In genomic region chr4:7565483-7565882, GRCh38 we compare ENCODE assay signal across 2 cellular contexts.
TF ChIP-seq lines count a peak whose summit lies in the region.

No MANE protein-coding gene starts in this region.

TF ChIP-seq in IMR-90, 13 proteins besides CTCF, POLR2A, EP300 and RAD21:
- TF ChIP-seq SMC3 (IDR thresholded peaks at IDR 0.05; ENCODE audit: low read depth, low read length) (no peak), NFE2L2 (IDR thresholded peaks at IDR 0.05; ENCODE audit: low read depth, low read length) (no peak), ELK1 (IDR thresholded peaks at IDR 0.05; ENCODE audit: borderline replicate concordance, low read depth, low read length) (no peak), MXI1 (IDR thresholded peaks at IDR 0.05; ENCODE audit: borderline replicate concordance, low read depth, low read length) (no peak), MAZ (IDR thresholded peaks at IDR 0.05; ENCODE audit: borderline replicate concordance, low read depth, low read length) (no peak), RFX5 (IDR thresholded peaks at IDR 0.05; ENCODE audit: low read depth, low read length) (no peak), RCOR1 (IDR thresholded peaks at IDR 0.05; ENCODE audit: insufficient replicate concordance, low read length) (no peak), CEBPB (IDR thresholded peaks at IDR 0.05; ENCODE audit: low read depth, low read length) (no peak), CHD1 (IDR thresholded peaks at IDR 0.05; ENCODE audit: low read depth, low read length) (no peak), BHLHE40 (IDR thresholded peaks at IDR 0.05; ENCODE audit: low read depth, low read length) (no peak), FOS (IDR thresholded peaks at IDR 0.05; ENCODE audit: low read depth, low read length) (no peak), MAFK (IDR thresholded peaks at IDR 0.05; ENCODE audit: low read depth, low read length) (no peak)
- TF ChIP-seq, protein P1, sequence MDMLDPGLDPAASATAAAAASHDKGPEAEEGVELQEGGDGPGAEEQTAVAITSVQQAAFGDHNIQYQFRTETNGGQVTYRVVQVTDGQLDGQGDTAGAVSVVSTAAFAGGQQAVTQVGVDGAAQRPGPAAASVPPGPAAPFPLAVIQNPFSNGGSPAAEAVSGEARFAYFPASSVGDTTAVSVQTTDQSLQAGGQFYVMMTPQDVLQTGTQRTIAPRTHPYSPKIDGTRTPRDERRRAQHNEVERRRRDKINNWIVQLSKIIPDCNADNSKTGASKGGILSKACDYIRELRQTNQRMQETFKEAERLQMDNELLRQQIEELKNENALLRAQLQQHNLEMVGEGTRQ (IDR thresholded peaks at IDR 0.05; ENCODE audit: low read depth, low read length), result no peak

TF ChIP-seq in H1, 55 proteins besides CTCF, POLR2A, EP300 and RAD21:
- TF ChIP-seq HDAC6 (IDR thresholded peaks at IDR 0.05; ENCODE audit: low read depth, low read length) (no peak), BRCA1 (IDR thresholded peaks at IDR 0.05; ENCODE audit: low read depth, low read length) (no peak), BACH1 (IDR thresholded peaks at IDR 0.05; ENCODE audit: low read length) (no peak), CTBP2 (IDR thresholded peaks at IDR 0.05; ENCODE audit: borderline replicate concordance, insufficient read depth, insufficient read length, low read length) (no peak), TAF7 (optimal IDR thresholded peaks at IDR 0.05; ENCODE audit: borderline replicate concordance, low read depth, low read length) (no peak), RFX5 (IDR thresholded peaks at IDR 0.05; ENCODE audit: borderline replicate concordance, low read depth, low read length) (no peak), FOSL1 (IDR thresholded peaks at IDR 0.05; ENCODE audit: insufficient read depth, low read depth, low read length) (no peak)
